ENCODE assay signal across 18 cellular contexts in the genomic region with DNA sequence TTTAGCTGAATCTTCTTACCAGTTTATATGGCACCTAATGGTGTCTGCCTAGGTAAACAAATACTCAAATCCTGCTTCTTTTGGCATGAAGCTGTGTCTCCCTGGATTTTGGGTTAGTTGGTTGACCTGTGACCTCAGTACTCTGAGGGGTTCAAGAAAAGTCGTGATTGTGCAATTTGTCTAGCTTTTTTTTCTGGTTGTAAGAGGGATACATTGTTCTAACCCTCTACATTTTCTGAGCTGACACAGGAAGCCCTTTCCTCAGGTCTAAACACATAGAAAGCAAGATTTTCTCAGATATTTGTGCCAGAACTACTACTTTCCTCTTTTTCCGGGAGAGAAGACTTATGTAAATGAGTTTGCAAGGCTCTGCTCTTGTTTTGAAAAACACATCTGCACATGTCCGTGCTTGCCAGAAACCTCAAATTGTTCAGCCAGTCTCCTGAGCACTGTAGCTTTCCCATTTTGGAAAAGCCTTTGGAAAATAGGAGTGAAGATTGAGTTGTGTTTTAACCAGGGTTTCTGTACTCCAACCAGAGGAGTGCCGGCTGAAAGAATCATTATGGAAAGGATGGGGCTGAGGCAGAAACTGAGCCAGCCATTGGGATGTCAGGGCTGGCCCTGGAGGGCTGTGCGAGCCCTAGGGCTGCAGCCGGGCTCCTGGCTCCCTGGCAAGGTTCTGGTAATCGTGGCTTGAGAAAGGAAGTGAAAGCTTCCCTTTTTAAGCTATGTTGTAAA. TPM values are rescaled to one million over a fixed set of nuclear protein-coding genes. Genes with fewer than 3 reads are reported as not detected.
DNase-seq lines count a peak whose midpoint lies in the region; ATAC-seq and TF ChIP-seq lines count a peak whose summit lies in the region.
"Had no signal": no experiment of that assay in that cellular context is flagged by ENCODE, and none has a peak within 500 bp of the region (broad histone marks: within the 10 kb centered on the region; RNA-seq: fewer than 3 reads in every experiment).

No MANE protein-coding gene starts in this region.

- no peak overlapping the region for H3K9ac ChIP-seq in fibroblast of lung (ENCODE audit: insufficient read depth, low read length)

- H3K4me3 ChIP-seq in fibroblast of lung (replicated peaks in 1 of 4; ENCODE audit: control extremely low read depth in 1 of 4, insufficient read depth in 1 of 4, low read depth in 3 of 4, low read length in 4 of 4), result no peak overlapping the region
- H3K4me3 ChIP-seq: A549, SJSA1 had no signal

- no peaks in the 10 kb centered on the region for H3K4me1 ChIP-seq in fibroblast of lung (ENCODE audit: control insufficient read depth, extremely low read depth, insufficient read depth, low read length)
- H3K4me1 ChIP-seq: A549, SJSA1 had no signal

- H4K20me1 ChIP-seq in fibroblast of lung (ENCODE audit: control insufficient read depth, extremely low read depth, insufficient read depth, low read length), result no peaks in the 10 kb centered on the region

- no peak overlapping the region for H3K27ac ChIP-seq in fibroblast of lung (ENCODE audit: insufficient read depth, low read length)
- H3K27ac ChIP-seq: A549, SJSA1 had no signal

- H3K9me3 ChIP-seq in fibroblast of lung (ENCODE audit: control insufficient read depth, insufficient read depth, low read depth, low read length), result no peaks in the 10 kb centered on the region
- H3K9me3 ChIP-seq: SJSA1 had no signal

- no peak overlapping the region for H2AFZ ChIP-seq in fibroblast of lung (ENCODE audit: low read length)

- no peak for DNase-seq in stimulated activated naive CD8-positive, alpha-beta T cell treated with anti-CD3 and anti-CD28 coated beads, Interleukin-15, amount 100 ng/mL, for 72 hours
- peak; percentile 5 to 49 for DNase-seq in fibroblast of lung (ENCODE audit: low read depth in 2 of 2)
- peak; percentile 26 for DNase-seq in medulla oblongata (ENCODE audit: extremely low spot score)
- no peak for DNase-seq in nephron progenitor cell
- DNase-seq in NCI-H1436 (lab: John Stamatoyannopoulos, UW), result no peak
- DNase-seq in NCI-H748 treated with DMSO at 0.1 percent for 48 hours (lab: John Stamatoyannopoulos, UW), result no peak
- DNase-seq: COR-L47; GDM1; naive B cell; NCI-H1092; retina; stimulated activated CD4-positive, alpha-beta T cell treated with anti-CD3 and anti-CD28 coated beads, Interleukin-2, amount 100 ng/mL, for 48 hours had no signal

- H3K36me3 Mint-ChIP-seq in stimulated activated naive CD8-positive, alpha-beta T cell treated with anti-CD3 and anti-CD28 coated beads, Interleukin-15, Interleukin-2, amounts not matched to agents 100 ng/mL and 50 ng/mL, for 24 hours (ENCODE audit: low read depth), result no peaks in the 10 kb centered on the region
- H3K36me3 Mint-ChIP-seq in nephron progenitor cell (ENCODE audit: low read depth), result peaks cover 5% of the 10 kb centered on the region

- peaks cover 8% of the 10 kb centered on the region for H3K9me3 Mint-ChIP-seq in stimulated activated naive CD8-positive, alpha-beta T cell treated with anti-CD3 and anti-CD28 coated beads, Interleukin-15, Interleukin-2, amounts not matched to agents 100 ng/mL and 50 ng/mL, for 24 hours
- H3K9me3 Mint-ChIP-seq in stimulated activated naive CD8-positive, alpha-beta T cell treated with anti-CD3 and anti-CD28 coated beads, Interleukin-15, amount 100 ng/mL, for 72 hours, result peaks cover 7 to 8% of the 10 kb centered on the region in 2 donors
- H3K9me3 Mint-ChIP-seq in nephron progenitor cell, result peaks cover 48% of the 10 kb centered on the region
- H3K9me3 Mint-ChIP-seq: activated T-helper 2 cell treated with anti-CD3 and anti-CD28 coated beads, Interferon-gamma antibody, Interleukin-2, Interleukin-4, amounts not matched to agents 10 μg/mL and 5 μg/mL and 100 μg/mL, durations not matched to agents 14 hours and 24 hours and 36 hours had no signal

- H3K27me3 ChIP-seq in fibroblast of lung (ENCODE audit: control insufficient read depth, insufficient read depth, low read length), result peaks cover 10% of the 10 kb centered on the region
- H3K27me3 ChIP-seq: SJSA1 had no signal

- H3K4me3 Mint-ChIP-seq in stimulated activated naive CD8-positive, alpha-beta T cell treated with anti-CD3 and anti-CD28 coated beads, Interleukin-15, Interleukin-2, amounts not matched to agents 100 ng/mL and 50 ng/mL, for 24 hours, result no peak overlapping the region
- no peak overlapping the region for H3K4me3 Mint-ChIP-seq in stimulated activated naive CD8-positive, alpha-beta T cell treated with anti-CD3 and anti-CD28 coated beads, Interleukin-15, amount 100 ng/mL, for 72 hours
- H3K4me3 Mint-ChIP-seq in nephron progenitor cell, result no peak overlapping the region
- H3K4me3 Mint-ChIP-seq: naive B cell had no signal

- peaks cover 17% of the 10 kb centered on the region for H3K27me3 Mint-ChIP-seq in stimulated activated naive CD8-positive, alpha-beta T cell treated with anti-CD3 and anti-CD28 coated beads, Interleukin-15, Interleukin-2, amounts not matched to agents 100 ng/mL and 50 ng/mL, for 24 hours
- no peaks in the 10 kb centered on the region for H3K27me3 Mint-ChIP-seq in stimulated activated naive CD8-positive, alpha-beta T cell treated with anti-CD3 and anti-CD28 coated beads, Interleukin-15, amount 100 ng/mL, for 72 hours
- peaks cover 20% of the 10 kb centered on the region for H3K27me3 Mint-ChIP-seq in nephron progenitor cell (ENCODE audit: low read depth, poor library complexity)

- TF ChIP-seq CTCF in fibroblast of lung (conservative IDR thresholded peaks at IDR 0.05 in 1 of 2, IDR thresholded peaks at IDR 0.05 in 1 of 2; ENCODE audit: low read depth in 1 of 2, low read length in 2 of 2), result no peak
- TF ChIP-seq CTCF in nephron progenitor cell (IDR thresholded peaks at IDR 0.05), result no peak

- no peaks in the 10 kb centered on the region for H3K36me3 ChIP-seq in fibroblast of lung (ENCODE audit: control insufficient read depth, insufficient read depth, low read length)
- H3K36me3 ChIP-seq: SJSA1 had no signal

- ATAC-seq in stimulated activated naive CD8-positive, alpha-beta T cell treated with anti-CD3 and anti-CD28 coated beads, Interleukin-15, amount 100 ng/mL, for 72 hours, result no peak
- no peak for ATAC-seq in SK-N-SH treated with all-trans-retinoic acid at 6 μM for 48 hours
- ATAC-seq: A549 had no signal

- no peak overlapping the region for H3K4me2 ChIP-seq in fibroblast of lung (ENCODE audit: extremely low read depth, insufficient read depth, low read length)
- H3K4me2 ChIP-seq: A549 had no signal

- H3K27ac Mint-ChIP-seq in stimulated activated naive CD8-positive, alpha-beta T cell treated with anti-CD3 and anti-CD28 coated beads, Interleukin-15, Interleukin-2, amounts not matched to agents 100 ng/mL and 50 ng/mL, for 24 hours, result peak overlapping the region; percentile 9
- no peak overlapping the region for H3K27ac Mint-ChIP-seq in stimulated activated naive CD8-positive, alpha-beta T cell treated with anti-CD3 and anti-CD28 coated beads, Interleukin-15, amount 100 ng/mL, for 72 hours
- no peak overlapping the region for H3K27ac Mint-ChIP-seq in nephron progenitor cell
- H3K27ac Mint-ChIP-seq: activated T-helper 2 cell treated with anti-CD3 and anti-CD28 coated beads, Interferon-gamma antibody, Interleukin-2, Interleukin-4, amounts not matched to agents 10 μg/mL and 5 μg/mL and 100 μg/mL, durations not matched to agents 14 hours and 24 hours and 36 hours; naive B cell had no signal

- no peaks in the 10 kb centered on the region for H3K79me2 ChIP-seq in fibroblast of lung (ENCODE audit: control insufficient read depth, insufficient read depth, low read length)

- no peaks in the 10 kb centered on the region for H3K4me1 Mint-ChIP-seq in stimulated activated naive CD8-positive, alpha-beta T cell treated with anti-CD3 and anti-CD28 coated beads, Interleukin-15, Interleukin-2, amounts not matched to agents 100 ng/mL and 50 ng/mL, for 24 hours (ENCODE audit: low read depth)
- peaks cover 10% of the 10 kb centered on the region for H3K4me1 Mint-ChIP-seq in stimulated activated naive CD8-positive, alpha-beta T cell treated with anti-CD3 and anti-CD28 coated beads, Interleukin-15, amount 100 ng/mL, for 72 hours
- no peaks in the 10 kb centered on the region for H3K4me1 Mint-ChIP-seq in nephron progenitor cell
- H3K4me1 Mint-ChIP-seq: naive B cell had no signal

TF ChIP-seq in SK-N-SH treated with all-trans-retinoic acid at 6 μM for 48 hours, 23 proteins besides CTCF, POLR2A, EP300 and RAD21:
- TF ChIP-seq, protein P1, sequence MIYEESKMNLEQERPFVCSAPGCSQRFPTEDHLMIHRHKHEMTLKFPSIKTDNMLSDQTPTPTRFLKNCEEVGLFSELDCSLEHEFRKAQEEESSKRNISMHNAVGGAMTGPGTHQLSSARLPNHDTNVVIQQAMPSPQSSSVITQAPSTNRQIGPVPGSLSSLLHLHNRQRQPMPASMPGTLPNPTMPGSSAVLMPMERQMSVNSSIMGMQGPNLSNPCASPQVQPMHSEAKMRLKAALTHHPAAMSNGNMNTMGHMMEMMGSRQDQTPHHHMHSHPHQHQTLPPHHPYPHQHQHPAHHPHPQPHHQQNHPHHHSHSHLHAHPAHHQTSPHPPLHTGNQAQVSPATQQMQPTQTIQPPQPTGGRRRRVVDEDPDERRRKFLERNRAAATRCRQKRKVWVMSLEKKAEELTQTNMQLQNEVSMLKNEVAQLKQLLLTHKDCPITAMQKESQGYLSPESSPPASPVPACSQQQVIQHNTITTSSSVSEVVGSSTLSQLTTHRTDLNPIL (CRISPR knock-in tag; IDR thresholded peaks at IDR 0.05; ENCODE audit: low read depth), result no peak
- no peak for TF ChIP-seq CSDC2 (CRISPR knock-in tag; IDR thresholded peaks at IDR 0.05)
TF ChIP-seq in SK-N-SH treated with all-trans-retinoic acid at 6 μM for 48 hours: peak in this region for 0.

RNA-seq across cellular contexts. Expression of a gene that starts 31.3 kb away (rescaled TPM):
- 526 and 611 TPM in 2 replicates for total RNA-seq in fibroblast of lung
- 83.3 and 268 TPM in 2 replicates for polyA plus RNA-seq in fibroblast of lung
- 74.1 and 248 TPM in 2 replicates for polyA plus RNA-seq in fibroblast of lung (2012)
- 53.2 and 256 TPM in 2 replicates for polyA minus RNA-seq in fibroblast of lung (ENCODE audit: low replicate concordance)
- total RNA-seq: activated T-helper 2 cell treated with anti-CD3 and anti-CD28 coated beads, Interferon-gamma antibody, Interleukin-2, Interleukin-4, amounts not matched to agents 10 μg/mL and 5 μg/mL and 100 μg/mL, durations not matched to agents 14 hours and 24 hours and 36 hours; SJSA1 had no signal
- polyA plus RNA-seq: keratinocyte had no signal

Comparison
In these comparisons a context has a peak if more than half of its experiments do, and no peak if none do; other contexts are left out.
1. DNase-seq: peak in fibroblast of lung (2 of 2) and medulla oblongata (single experiment); none in stimulated activated naive CD8-positive, alpha-beta T cell treated with anti-CD3 and anti-CD28 coated beads, Interleukin-15, amount 100 ng/mL, for 72 hours (0 of 2), nephron progenitor cell (single experiment), NCI-H1436 (single experiment) and NCI-H748 treated with DMSO at 0.1 percent for 48 hours (single experiment).